In the genomic region with DNA sequence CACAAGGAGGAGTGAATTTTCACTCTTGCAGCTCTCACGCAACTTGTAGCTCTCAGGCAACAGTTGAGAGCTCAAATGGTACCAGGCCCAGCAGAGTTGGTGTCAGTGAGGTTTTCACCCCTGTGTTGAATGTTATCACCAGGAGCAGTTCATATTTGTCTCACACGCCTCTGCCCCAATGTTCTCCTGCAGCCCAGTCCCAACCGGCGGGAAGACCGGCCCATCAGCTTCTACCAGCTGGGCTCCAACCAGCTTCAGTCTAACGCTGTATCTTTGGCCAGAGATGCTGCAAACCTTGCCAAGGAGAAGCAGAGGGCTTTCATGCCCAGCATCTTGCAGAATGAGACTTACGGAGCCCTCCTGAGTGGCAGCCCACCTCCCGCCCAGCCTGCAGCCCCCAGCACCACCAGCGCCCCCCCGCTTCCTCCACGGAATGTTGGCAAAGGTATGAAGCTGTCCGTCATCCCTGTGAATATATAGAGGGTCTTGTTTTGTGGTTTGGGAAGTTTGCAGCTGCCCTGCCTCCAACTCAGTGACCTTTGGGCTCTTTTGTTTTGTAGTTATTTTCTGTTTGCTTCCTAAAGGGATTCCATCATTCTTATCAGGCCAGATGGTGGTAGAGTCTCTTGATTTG, we compare ENCODE assay signal across 18 cellular contexts. TPM values are rescaled to one million over a fixed set of nuclear protein-coding genes. Genes with fewer than 3 reads are reported as not detected.
DNase-seq lines count a peak whose midpoint lies in the region; TF ChIP-seq lines count a peak whose summit lies in the region.
"Had no signal": no experiment of that assay in that cellular context is flagged by ENCODE, and none has a peak within 500 bp of the region (broad histone marks: within the 10 kb centered on the region; RNA-seq: fewer than 3 reads in every experiment).

No MANE protein-coding gene starts in this region.

- DNase-seq in chondrocyte (ENCODE audit: low spot score) (peak; percentile 65), mesenchymal stem cell (no peak), sigmoid colon (peak; percentile 58), vagina (ENCODE audit: extremely low spot score in 2 of 2) (no peak), NCI-H1092 treated with DMSO at 0.1 percent for 48 hours (lab: John Stamatoyannopoulos, UW) (no peak), NCI-H2029 treated with DMSO at 0.1 percent for 48 hours (lab: John Stamatoyannopoulos, UW) (no peak), SK-N-DZ (ENCODE audit: low spot score) (no peak)
- DNase-seq: C1 segment of cervical spinal cord; CD8-positive, alpha-beta memory T cell; KBM-7; MV-4-11; NCI-H1417; NCI-H187 treated with DMSO at 0.1 percent for 48 hours; NCI-H2171; NCI-H526; PC-3; RPMI8226 had no signal

- no peaks in the 10 kb centered on the region for H3K27me3 Mint-ChIP-seq in chondrocyte (ENCODE audit: low read depth)

- no peak overlapping the region for H3K14ac ChIP-seq in mesenchymal stem cell (ENCODE audit: low read length in 2 of 2)

- H3K23ac ChIP-seq in mesenchymal stem cell (ENCODE audit: low read length in 2 of 2), result no peak overlapping the region

- no peak overlapping the region for H2BK12ac ChIP-seq in mesenchymal stem cell (ENCODE audit: low read length in 2 of 2)

- H3K9me3 ChIP-seq in mesenchymal stem cell (ENCODE audit: control insufficient read depth, low read length) (no peaks in the 10 kb centered on the region), sigmoid colon (no peaks in the 10 kb centered on the region), vagina (no peaks in the 10 kb centered on the region)
- H3K9me3 ChIP-seq: SJSA1 had no signal

- H4K8ac ChIP-seq in mesenchymal stem cell (ENCODE audit: low read length), result no peak overlapping the region

- H3K4me3 Mint-ChIP-seq in chondrocyte (ENCODE audit: unreplicated experiment), result no peak overlapping the region
- H3K4me3 Mint-ChIP-seq: CD8-positive, alpha-beta memory T cell had no signal

- 98% methylated on average over 12 of the region's 12 CpGs for WGBS in mesenchymal stem cell
- 95% methylated on average over 12 of the region's 12 CpGs for WGBS in sigmoid colon, 2 donors

- TF ChIP-seq CTCF in chondrocyte (IDR thresholded peaks at IDR 0.05) (no peak), sigmoid colon (IDR thresholded peaks at IDR 0.05) (no peak), vagina (IDR thresholded peaks at IDR 0.05) (no peak)

- no peak overlapping the region for H3K18ac ChIP-seq in mesenchymal stem cell (ENCODE audit: low read depth in 1 of 2, low read length in 2 of 2)

- no peak overlapping the region for H3K4me2 ChIP-seq in mesenchymal stem cell (ENCODE audit: low read length, poor library complexity, severe bottlenecking)

- peak overlapping the region; percentile 22 for H2AK5ac ChIP-seq in mesenchymal stem cell (ENCODE audit: low read length, severe bottlenecking)

- H3K27me3 ChIP-seq in mesenchymal stem cell (ENCODE audit: control insufficient read depth in 1 of 2, insufficient read depth in 1 of 2, low read length in 2 of 2) (no peaks in the 10 kb centered on the region), sigmoid colon (no peaks in the 10 kb centered on the region), vagina (no peaks in the 10 kb centered on the region)
- H3K27me3 ChIP-seq: SJSA1 had no signal

- H3K4me1 ChIP-seq in mesenchymal stem cell (ENCODE audit: control insufficient read depth, insufficient read depth, low read depth, low read length) (peaks cover 34% of the 10 kb centered on the region), sigmoid colon (peaks cover 0 to 24% (median 14%) of the 10 kb centered on the region in 4 donors), vagina (peaks cover 28% of the 10 kb centered on the region)
- H3K4me1 ChIP-seq: SJSA1 had no signal

- H3K79me1 ChIP-seq in mesenchymal stem cell (replicated peaks; ENCODE audit: low read length, poor library complexity, severe bottlenecking), result peaks cover 22% of the 10 kb centered on the region

- intact Hi-C loops in sigmoid colon (cut with DNase I) (no loop called here), vagina (cut with DNase I) (loop anchor here (5.0 kb wide), 1 partner anchor 1259 kb away; no protein-coding TSS in a partner anchor)

- no peak overlapping the region for H3K27ac ChIP-seq in mesenchymal stem cell (ENCODE audit: low read length, poor library complexity, severe bottlenecking)
- peak overlapping the region in 3 of 4 donors; percentile 74 to 77 (median 75) for H3K27ac ChIP-seq in sigmoid colon
- peak overlapping the region; percentile 71 for H3K27ac ChIP-seq in vagina
- H3K27ac ChIP-seq: SJSA1 had no signal

- peaks cover 19% of the 10 kb centered on the region for H3K4me1 Mint-ChIP-seq in chondrocyte (ENCODE audit: low read depth)
- H3K4me1 Mint-ChIP-seq: CD8-positive, alpha-beta memory T cell had no signal

- H2BK5ac ChIP-seq in mesenchymal stem cell (ENCODE audit: low read depth, low read length, poor library complexity, severe bottlenecking), result no peak overlapping the region

- no peak overlapping the region for H3K9ac ChIP-seq in mesenchymal stem cell (ENCODE audit: low read length)

- H2BK120ac ChIP-seq in mesenchymal stem cell (ENCODE audit: low read depth, low read length), result no peak overlapping the region

- H3K36me3 ChIP-seq in mesenchymal stem cell (ENCODE audit: control insufficient read depth in 1 of 2, insufficient read depth in 2 of 2, low read depth in 1 of 2, low read length in 2 of 2), result peaks cover 49 to 75% of the 10 kb centered on the region in 2 experiments
- peaks cover 0 to 58% (median 0%) of the 10 kb centered on the region in 4 donors for H3K36me3 ChIP-seq in sigmoid colon
- peaks cover 0 to 15% of the 10 kb centered on the region in 2 donors for H3K36me3 ChIP-seq in vagina

- H3K4me3 ChIP-seq in mesenchymal stem cell (ENCODE audit: insufficient read depth in 1 of 2, low read depth in 1 of 2, low read length in 2 of 2) (no peak overlapping the region), sigmoid colon (no peak overlapping the region), vagina (no peak overlapping the region)
- H3K4me3 ChIP-seq: SJSA1 had no signal

- TF ChIP-seq POLR2A in sigmoid colon (IDR thresholded peaks at IDR 0.05) (no peak), vagina (IDR thresholded peaks at IDR 0.05) (no peak)

- H2AFZ ChIP-seq in mesenchymal stem cell (ENCODE audit: low read depth, low read length), result no peak overlapping the region

- H4K91ac ChIP-seq in mesenchymal stem cell (ENCODE audit: low read length), result no peak overlapping the region

- H3K27ac Mint-ChIP-seq in chondrocyte (ENCODE audit: unreplicated experiment), result no peak overlapping the region

- no peak overlapping the region for H3K4ac ChIP-seq in mesenchymal stem cell (ENCODE audit: low read depth in 1 of 2, low read length in 2 of 2)

- no peaks in the 10 kb centered on the region for H3K9me3 Mint-ChIP-seq in chondrocyte (ENCODE audit: low read depth)
- H3K9me3 Mint-ChIP-seq: CD8-positive, alpha-beta memory T cell had no signal

- TF ChIP-seq EP300 in sigmoid colon (IDR thresholded peaks at IDR 0.05), result no peak

- H2BK15ac ChIP-seq in mesenchymal stem cell (ENCODE audit: low read depth, poor library complexity, severe bottlenecking), result no peak overlapping the region

- H3K36me3 Mint-ChIP-seq in chondrocyte (ENCODE audit: low read depth), result peaks cover 40% of the 10 kb centered on the region
- H3K36me3 Mint-ChIP-seq: CD8-positive, alpha-beta memory T cell had no signal

RNA-seq across cellular contexts. Expression of a gene that starts 35.1 kb away (rescaled TPM):
- total RNA-seq in chondrocyte (99.8 to 126 TPM (median 117 TPM) in 3 replicates), sigmoid colon (10 to 100 TPM; 52.3 to 75.6 (median 61.6) TPM), vagina (53.8 TPM)
- 138 TPM for polyA plus RNA-seq in mesenchymal stem cell (2013, experiment 1 of 2)
- 132 TPM for polyA plus RNA-seq in mesenchymal stem cell (2013, experiment 2 of 2)
- polyA plus RNA-seq in sigmoid colon, result 10 to 100 TPM; 24.3 to 99.7 (median 47.4) TPM
- polyA plus RNA-seq in SK-N-DZ (2014; cell fraction: cytosol; rRNA removed), result 57.2 and 67.9 TPM in 2 replicates
- 59.0 and 67.4 TPM in 2 replicates for polyA plus RNA-seq in SK-N-DZ (2014; cell fraction: nucleus; rRNA removed)

RNA-seq across cellular contexts. Expression of a gene that starts 35.2 kb away (rescaled TPM):
- total RNA-seq in chondrocyte, result 23.3 to 31.3 TPM (median 24.9 TPM) in 3 replicates
- 26.5 TPM for polyA plus RNA-seq in mesenchymal stem cell (2013, experiment 1 of 2)
- polyA plus RNA-seq in mesenchymal stem cell (2013, experiment 2 of 2), result 27.3 TPM
- 10 to 100 TPM; 22.9 to 33.5 (median 27.5) TPM for total RNA-seq in sigmoid colon
- polyA plus RNA-seq in sigmoid colon, result 10 to 100 TPM; 14.4 to 23.6 (median 14.6) TPM
- 19.4 TPM for total RNA-seq in vagina
- polyA plus RNA-seq in SK-N-DZ (2014; cell fraction: cytosol; rRNA removed), result 110 and 121 TPM in 2 replicates
- polyA plus RNA-seq in SK-N-DZ (2014; cell fraction: nucleus; rRNA removed), result 65.0 and 75.3 TPM in 2 replicates

Comparison
In these comparisons a context has a peak if more than half of its experiments do, and no peak if none do; other contexts are left out.
1. DNase-seq: peak in chondrocyte (single experiment) and sigmoid colon (single experiment); none in mesenchymal stem cell (single experiment), vagina (0 of 2), NCI-H1092 treated with DMSO at 0.1 percent for 48 hours (single experiment), NCI-H2029 treated with DMSO at 0.1 percent for 48 hours (single experiment) and SK-N-DZ (single experiment).